20 cellular contexts compared by ENCODE assay signal in genomic region chr5:38782185-38782584, GRCh38.
A peak's percentile ranks its signal among the peaks of the same experiment; 100 is the strongest.
DNase-seq lines count a peak whose midpoint lies in the region; ATAC-seq and TF ChIP-seq lines count a peak whose summit lies in the region.
"Had no signal": no experiment of that assay in that cellular context is flagged by ENCODE, and none has a peak within 500 bp of the region (broad histone marks: within the 10 kb centered on the region; RNA-seq: fewer than 3 reads in every experiment).

No MANE protein-coding gene starts in this region.

- TF ChIP-seq CTCF in VCaP (conservative IDR thresholded peaks at IDR 0.05) (no peak), esophagus squamous epithelium (IDR thresholded peaks at IDR 0.05) (no peak)

- DNase-seq in right cardiac atrium (no peak), cardiac septum (ENCODE audit: low spot score) (no peak), mesenchymal stem cell (no peak), neuronal stem cell (ENCODE audit: low spot score) (no peak), NCI-H187 (lab: John Stamatoyannopoulos, UW) (no peak), esophagus squamous epithelium (lab: John Stamatoyannopoulos, UW) (no peak)
- no peak for DNase-seq in stimulated activated CD4-positive, alpha-beta T cell treated with anti-CD3 and anti-CD28 coated beads, Interleukin-4, amount 100 ng/mL, for 1 hour
- DNase-seq: central memory CD4-positive, alpha-beta T cell; effector memory CD4-positive, alpha-beta T cell; HFFc6; left colon; NCI-H524; stimulated activated CD4-positive, alpha-beta T cell treated with anti-CD3 and anti-CD28 coated beads, Interleukin-4, amount 100 ng/mL, for 4 hours; stimulated activated CD8-positive, alpha-beta memory T cell treated with anti-CD3 and anti-CD28 coated beads, Interleukin-4, amount 100 ng/mL, for 48 hours; T-helper 9 cell; thyroid gland had no signal

- peaks cover 9% of the 10 kb centered on the region for H3K4me1 ChIP-seq in right cardiac atrium (ENCODE audit: control insufficient read depth, insufficient read depth, low read length)
- H3K4me1 ChIP-seq in mesenchymal stem cell (ENCODE audit: control insufficient read depth, insufficient read depth, low read depth, low read length), result no peaks in the 10 kb centered on the region
- H3K4me1 ChIP-seq in neuronal stem cell (ENCODE audit: control insufficient read depth in 2 of 2, insufficient read depth in 1 of 2, low read depth in 1 of 2, low read length in 2 of 2), result peaks cover 0 to 5% of the 10 kb centered on the region in 2 donors
- peaks cover 0 to 33% (median 0%) of the 10 kb centered on the region in 3 donors for H3K4me1 ChIP-seq in esophagus squamous epithelium

- H2BK15ac ChIP-seq in mesenchymal stem cell (ENCODE audit: low read depth, poor library complexity, severe bottlenecking) (no peak overlapping the region), neuronal stem cell (ENCODE audit: low read length) (no peak overlapping the region)

- no peak for TF ChIP-seq POLR2A in esophagus squamous epithelium (IDR thresholded peaks at IDR 0.05)

- no peak overlapping the region for H4K8ac ChIP-seq in mesenchymal stem cell (ENCODE audit: low read length)
- no peak overlapping the region for H4K8ac ChIP-seq in neuronal stem cell (ENCODE audit: low read depth, low read length)

- H2BK5ac ChIP-seq in mesenchymal stem cell (ENCODE audit: low read depth, low read length, poor library complexity, severe bottlenecking) (no peak overlapping the region), neuronal stem cell (ENCODE audit: low read length) (no peak overlapping the region)

- H3K4me2 ChIP-seq in mesenchymal stem cell (ENCODE audit: low read length, poor library complexity, severe bottlenecking) (no peak overlapping the region), neuronal stem cell (ENCODE audit: insufficient read depth, low read length, poor library complexity, severe bottlenecking) (no peak overlapping the region)

- H3K14ac ChIP-seq in mesenchymal stem cell (ENCODE audit: low read length in 2 of 2) (no peak overlapping the region), neuronal stem cell (ENCODE audit: low read length) (no peak overlapping the region)

- H2BK120ac ChIP-seq in mesenchymal stem cell (ENCODE audit: low read depth, low read length) (no peak overlapping the region), neuronal stem cell (ENCODE audit: low read depth, low read length) (no peak overlapping the region)

- H3K4ac ChIP-seq in mesenchymal stem cell (ENCODE audit: low read depth in 1 of 2, low read length in 2 of 2) (peak overlapping the region in 1 of 2 experiments; percentile 47), neuronal stem cell (ENCODE audit: low read length) (no peak overlapping the region)

- H2AFZ ChIP-seq in mesenchymal stem cell (ENCODE audit: low read depth, low read length) (no peak overlapping the region), neuronal stem cell (ENCODE audit: low read length) (no peak overlapping the region)

- H3K36me3 ChIP-seq in mesenchymal stem cell (ENCODE audit: control insufficient read depth in 1 of 2, insufficient read depth in 2 of 2, low read depth in 1 of 2, low read length in 2 of 2) (no peaks in the 10 kb centered on the region), neuronal stem cell (replicated peaks in 1 of 2; ENCODE audit: control insufficient read depth in 2 of 2, insufficient read depth in 2 of 2, low read length in 2 of 2) (no peaks in the 10 kb centered on the region), esophagus squamous epithelium (no peaks in the 10 kb centered on the region)
- H3K36me3 ChIP-seq: thyroid gland had no signal

- no peak overlapping the region for H3K23ac ChIP-seq in mesenchymal stem cell (ENCODE audit: low read length in 2 of 2)
- no peak overlapping the region for H3K23ac ChIP-seq in neuronal stem cell (ENCODE audit: low read depth, low read length, poor library complexity)

- H3K18ac ChIP-seq in mesenchymal stem cell (ENCODE audit: low read depth in 1 of 2, low read length in 2 of 2) (peak overlapping the region in 1 of 2 experiments; percentile 59), neuronal stem cell (ENCODE audit: low read length) (no peak overlapping the region)

- H3K9ac ChIP-seq in mesenchymal stem cell (ENCODE audit: low read length), result peak overlapping the region; percentile 25
- H3K9ac ChIP-seq in neuronal stem cell (ENCODE audit: low read depth, low read length, poor library complexity), result no peak overlapping the region

- H3K4me3 ChIP-seq in right cardiac atrium (ENCODE audit: low read length), result no peak overlapping the region
- H3K4me3 ChIP-seq in mesenchymal stem cell (ENCODE audit: insufficient read depth in 1 of 2, low read depth in 1 of 2, low read length in 2 of 2), result no peak overlapping the region
- H3K4me3 ChIP-seq in neuronal stem cell (ENCODE audit: low read length in 2 of 2), result no peak overlapping the region
- H3K4me3 ChIP-seq in esophagus squamous epithelium, result no peak overlapping the region
- H3K4me3 ChIP-seq: A549, thyroid gland had no signal

- H4K91ac ChIP-seq in mesenchymal stem cell (ENCODE audit: low read length), result no peak overlapping the region
- no peak overlapping the region for H4K91ac ChIP-seq in neuronal stem cell (ENCODE audit: low read depth, low read length, poor library complexity)

- no peak for ATAC-seq in right cardiac atrium
- ATAC-seq: activated CD4-positive, CD25-positive, alpha-beta regulatory T cell treated with anti-CD3 and anti-CD28 coated beads, Interleukin-2, amount 50 U/mL, for 24 hours; activated T-helper 17 cell treated with anti-CD3 and anti-CD28 coated beads, Interleukin-2, amount 50 U/mL, for 72 hours; left colon had no signal

- H2BK12ac ChIP-seq in mesenchymal stem cell (ENCODE audit: low read length in 2 of 2) (no peak overlapping the region), neuronal stem cell (ENCODE audit: low read length) (no peak overlapping the region)

- peak overlapping the region; percentile 90 for H2AK5ac ChIP-seq in mesenchymal stem cell (ENCODE audit: low read length, severe bottlenecking)
- H2AK5ac ChIP-seq in neuronal stem cell (ENCODE audit: low read depth, low read length), result no peak overlapping the region

- intact Hi-C loops in right cardiac atrium (cut with DNase I) (no loop called here), cardiac septum (cut with DNase I) (no loop called here), esophagus squamous epithelium (cut with DNase I) (no loop called here)

- H3K9me3 ChIP-seq in right cardiac atrium (ENCODE audit: control insufficient read depth, low read length) (peaks cover 4% of the 10 kb centered on the region), mesenchymal stem cell (ENCODE audit: control insufficient read depth, low read length) (no peaks in the 10 kb centered on the region), neuronal stem cell (replicated peaks in 1 of 2; ENCODE audit: control insufficient read depth in 2 of 2, insufficient read depth in 1 of 2, low read depth in 1 of 2, low read length in 2 of 2) (peaks cover 1 to 17% of the 10 kb centered on the region in 2 donors), esophagus squamous epithelium (no peaks in the 10 kb centered on the region)
- H3K9me3 ChIP-seq: A549, thyroid gland had no signal

- H3K79me1 ChIP-seq in mesenchymal stem cell (replicated peaks; ENCODE audit: low read length, poor library complexity, severe bottlenecking) (no peaks in the 10 kb centered on the region), neuronal stem cell (ENCODE audit: low read depth, low read length) (no peaks in the 10 kb centered on the region)

- peak overlapping the region; percentile 42 for H3K27ac ChIP-seq in right cardiac atrium (ENCODE audit: low read length)
- H3K27ac ChIP-seq in VCaP, result peak overlapping the region; percentile 58
- peak overlapping the region; percentile 93 for H3K27ac ChIP-seq in mesenchymal stem cell (ENCODE audit: low read length, poor library complexity, severe bottlenecking)
- no peak overlapping the region for H3K27ac ChIP-seq in neuronal stem cell (replicated peaks; ENCODE audit: low read length)
- peak overlapping the region in 2 of 4 donors; percentile 37 to 47 for H3K27ac ChIP-seq in esophagus squamous epithelium
- H3K27ac ChIP-seq: A549 had no signal

- no peaks in the 10 kb centered on the region for H3K27me3 ChIP-seq in right cardiac atrium (ENCODE audit: control insufficient read depth, insufficient read depth)
- H3K27me3 ChIP-seq in mesenchymal stem cell (ENCODE audit: control insufficient read depth in 1 of 2, insufficient read depth in 1 of 2, low read length in 2 of 2), result no peaks in the 10 kb centered on the region
- H3K27me3 ChIP-seq in neuronal stem cell (ENCODE audit: control insufficient read depth in 3 of 3, insufficient read depth in 3 of 3, low read depth in 1 of 3, low read length in 3 of 3), result no peaks in the 10 kb centered on the region
- no peaks in the 10 kb centered on the region for H3K27me3 ChIP-seq in esophagus squamous epithelium
- H3K27me3 ChIP-seq: thyroid gland had no signal
